In genomic region chr1:71093938-71094337, GRCh38 we compare ENCODE assay signal across 10 cellular contexts. TPM values are rescaled to one million over a fixed set of nuclear protein-coding genes. Genes with fewer than 3 reads are reported as not detected.
DNase-seq lines count a peak whose midpoint lies in the region; ATAC-seq and TF ChIP-seq lines count a peak whose summit lies in the region.
"Had no signal": no experiment of that assay in that cellular context is flagged by ENCODE, and none has a peak within 500 bp of the region (broad histone marks: within the 10 kb centered on the region; RNA-seq: fewer than 3 reads in every experiment).

No MANE protein-coding gene starts in this region.

- no peaks in the 10 kb centered on the region for H3K36me3 ChIP-seq in smooth muscle cell (ENCODE audit: low read depth)

- H3K4me3 ChIP-seq in smooth muscle cell = no peak overlapping the region

- no peak overlapping the region for H3K4me3 Mint-ChIP-seq in T-cell
- H3K4me3 Mint-ChIP-seq: CD8-positive, alpha-beta memory T cell; effector memory CD8-positive, alpha-beta T cell had no signal

- H3F3A ChIP-seq in smooth muscle cell (ENCODE audit: low read depth) = no peaks in the 10 kb centered on the region

- POLR2A ChIA-PET in T-cell (lab: Charles Lee) = no interaction called here

- H3K27me3 Mint-ChIP-seq in T-cell = peaks cover 3 to 20% of the 10 kb centered on the region in 2 donors

- H3K36me3 Mint-ChIP-seq in T-cell = no peaks in the 10 kb centered on the region
- H3K36me3 Mint-ChIP-seq: CD8-positive, alpha-beta memory T cell had no signal

- no peaks in the 10 kb centered on the region for H3K4me1 Mint-ChIP-seq in T-cell
- H3K4me1 Mint-ChIP-seq: CD8-positive, alpha-beta memory T cell had no signal

- H3K27ac Mint-ChIP-seq in T-cell = no peak overlapping the region
- H3K27ac Mint-ChIP-seq: CD8-positive, alpha-beta memory T cell; effector memory CD8-positive, alpha-beta T cell had no signal

- WGBS in smooth muscle cell (ENCODE audit: low lambda C conversion rate) = 79% methylated on average over 1 of the region's 1 CpG

- H3K9me3 Mint-ChIP-seq in T-cell = no peaks in the 10 kb centered on the region
- H3K9me3 Mint-ChIP-seq: CD8-positive, alpha-beta memory T cell; effector memory CD8-positive, alpha-beta T cell had no signal

- no peak overlapping the region for H3K4me2 ChIP-seq in smooth muscle cell

- H4K20me1 ChIP-seq in smooth muscle cell (ENCODE audit: low read depth) = no peaks in the 10 kb centered on the region

- no peaks in the 10 kb centered on the region for H3K9me3 ChIP-seq in smooth muscle cell (replicated peaks; ENCODE audit: low read depth)

- peak; percentile 53 for TF ChIP-seq CTCF in smooth muscle cell (IDR thresholded peaks at IDR 0.05; ENCODE audit: borderline replicate concordance, insufficient read depth, poor library complexity, severe bottlenecking)

- no peak for ATAC-seq in GM21515 (IDR thresholded peaks at IDR 0.05; ENCODE audit: unreplicated experiment)
- no peak for ATAC-seq in T-cell (replicated peaks in 1 of 4)
- ATAC-seq: effector memory CD8-positive, alpha-beta T cell had no signal

- DNase-seq in NCI-H2227 (lab: John Stamatoyannopoulos, UW; ENCODE audit: unreplicated experiment) (peak; percentile 3), NCI-H2227 treated with DMSO at 0.1 percent for 48 hours (lab: John Stamatoyannopoulos, UW) (no peak), NCI-H82 treated with DMSO at 0.1 percent for 48 hours (lab: John Stamatoyannopoulos, UW; ENCODE audit: unreplicated experiment) (peak; percentile 48), dermis microvascular lymphatic vessel endothelial cell (ENCODE audit: low read depth in 2 of 2) (peak; percentile 14 to 39), smooth muscle cell (lab: John Stamatoyannopoulos, UW; ENCODE audit: unreplicated experiment) (no peak), NCI-H524 treated with DMSO at 0.1 percent for 48 hours (lab: John Stamatoyannopoulos, UW) (no peak), T-cell (no peak)
- DNase-seq: CD8-positive, alpha-beta memory T cell; effector memory CD8-positive, alpha-beta T cell had no signal

- H3K4me1 ChIP-seq in smooth muscle cell (ENCODE audit: low read depth) = no peaks in the 10 kb centered on the region

- CTCF ChIA-PET in T-cell (lab: Charles Lee) = interaction anchor here in 1 of 2 donors (1.0 kb wide), 1 partner anchor 11 kb away, joined by 4 read pairs; no protein-coding TSS in a partner anchor

- no peak overlapping the region for H3K9ac ChIP-seq in smooth muscle cell (ENCODE audit: low read depth)

- no peak overlapping the region for H3K27ac ChIP-seq in smooth muscle cell (ENCODE audit: low read depth)

- H2AFZ ChIP-seq in smooth muscle cell (ENCODE audit: low read depth) = no peak overlapping the region

- H3K79me2 ChIP-seq in smooth muscle cell (ENCODE audit: low read depth) = no peaks in the 10 kb centered on the region

- H3K27me3 ChIP-seq in smooth muscle cell (ENCODE audit: low read depth) = no peaks in the 10 kb centered on the region

RNA-seq across cellular contexts. Expression of gene ZRANB2, which starts 13.1 kb away (rescaled TPM):
- total RNA-seq in dermis microvascular lymphatic vessel endothelial cell (20.4 and 23.1 TPM in 2 replicates), smooth muscle cell (76.1 and 77.0 TPM in 2 replicates), T-cell (100 to 1,000 TPM in 4 of 5 donors, 10 to 100 TPM in 1; 93.0 to 133 (median 127) TPM)
- 45.5 and 62.8 TPM in 2 replicates for polyA plus RNA-seq in smooth muscle cell

RNA-seq across cellular contexts. Expression of gene PTGER3, which starts 46.3 kb away (rescaled TPM):
- under 0.01 TPM in 1 of 2 replicates, not detected in the other for total RNA-seq in dermis microvascular lymphatic vessel endothelial cell
- total RNA-seq in smooth muscle cell = 0.45 and 2.7 TPM in 2 replicates
- 0.28 and 0.37 TPM in 2 replicates for polyA plus RNA-seq in smooth muscle cell
- total RNA-seq in T-cell = under 1 TPM in 4 of 5 donors, not detected in 1; 0.10 to 0.53 (median 0.31) TPM
- total RNA-seq: CD8-positive, alpha-beta memory T cell had no signal
- polyA plus RNA-seq: CD8-positive, alpha-beta memory T cell had no signal

Comparison
In these comparisons a context has a peak if more than half of its experiments do, and no peak if none do; other contexts are left out.
1. DNase-seq: peak in NCI-H2227 (single experiment), NCI-H82 treated with DMSO at 0.1 percent for 48 hours (single experiment) and dermis microvascular lymphatic vessel endothelial cell (2 of 2); none in NCI-H2227 treated with DMSO at 0.1 percent for 48 hours (single experiment), smooth muscle cell (single experiment), NCI-H524 treated with DMSO at 0.1 percent for 48 hours (single experiment) and T-cell (0 of 34).